Comparison of ENCODE assay signal across 16 cellular contexts in the genomic region with DNA sequence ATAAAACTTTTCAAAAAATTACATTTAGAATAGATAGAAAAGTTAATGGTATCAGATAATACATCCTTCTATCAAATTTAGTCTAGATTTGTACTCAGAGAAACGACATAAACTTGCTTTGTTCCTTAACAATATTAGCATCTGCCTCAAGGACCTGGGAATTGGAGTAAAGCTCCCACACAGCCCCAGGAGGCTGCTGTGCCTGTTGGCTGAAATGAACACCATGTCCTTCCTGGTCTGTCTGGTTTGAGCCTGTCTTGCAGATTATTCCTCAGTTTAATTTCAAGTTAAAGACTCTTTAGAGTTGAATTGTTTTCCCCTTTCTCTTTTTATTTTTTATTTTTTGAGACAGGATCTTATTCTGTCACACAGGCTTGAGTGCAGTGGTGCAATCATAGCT. TPM values are rescaled to one million over a fixed set of nuclear protein-coding genes. Genes with fewer than 3 reads are reported as not detected.
DNase-seq lines count a peak whose midpoint lies in the region; ATAC-seq, FAIRE-seq and TF ChIP-seq lines count a peak whose summit lies in the region.
"Had no signal": no experiment of that assay in that cellular context is flagged by ENCODE, and none has a peak within 500 bp of the region (broad histone marks: within the 10 kb centered on the region; RNA-seq: fewer than 3 reads in every experiment).

No MANE protein-coding gene starts in this region.

- H3K9me3 ChIP-seq in A549 (no peaks in the 10 kb centered on the region), SU-DHL-6 (ENCODE audit: insufficient read depth, low read length) (no peaks in the 10 kb centered on the region), mesenchymal stem cell (ENCODE audit: control insufficient read depth, low read length) (no peaks in the 10 kb centered on the region)

- H2BK15ac ChIP-seq in mesenchymal stem cell (ENCODE audit: low read depth, poor library complexity, severe bottlenecking) = no peak overlapping the region

- no peak overlapping the region for H3K4me3 ChIP-seq in A549
- no peak overlapping the region for H3K4me3 ChIP-seq in SU-DHL-6 (ENCODE audit: insufficient read depth, low read length, poor library complexity, severe bottlenecking)
- no peak overlapping the region for H3K4me3 ChIP-seq in mesenchymal stem cell (ENCODE audit: insufficient read depth in 1 of 2, low read depth in 1 of 2, low read length in 2 of 2)
- H3K4me3 ChIP-seq: BLaER1 treated with 17β-estradiol and CSF1 and Interleukin-3, amounts not matched to agents 10 nM and 100 nM; GM23248; SK-N-MC had no signal

- 0 out of 2 replicates have a peak, but pooled peaks cover 7% of the 10 kb centered on the region for H4K20me1 ChIP-seq in SU-DHL-6 (ENCODE audit: low read depth, low read length)

- no peaks in the 10 kb centered on the region for H3K27me3 ChIP-seq in SU-DHL-6 (ENCODE audit: low read length)
- no peaks in the 10 kb centered on the region for H3K27me3 ChIP-seq in mesenchymal stem cell (ENCODE audit: control insufficient read depth in 1 of 2, insufficient read depth in 1 of 2, low read length in 2 of 2)
- H3K27me3 ChIP-seq: BLaER1 treated with 17β-estradiol and CSF1 and Interleukin-3, amounts not matched to agents 10 nM and 100 nM had no signal

- CTCF ChIA-PET in A549 (lab: Yijun Ruan, JAX) = interaction anchor here (0.9 to 4.0 kb wide), 8 partner anchors 12 to 93 kb away, joined by 3 to 17 read pairs (median 3); no protein-coding TSS in a partner anchor

- H3K36me3 ChIP-seq in SU-DHL-6 (ENCODE audit: low read length) = no peaks in the 10 kb centered on the region
- peaks cover 0 to 3% of the 10 kb centered on the region in 2 experiments for H3K36me3 ChIP-seq in mesenchymal stem cell (ENCODE audit: control insufficient read depth in 1 of 2, insufficient read depth in 2 of 2, low read depth in 1 of 2, low read length in 2 of 2)

- no peak overlapping the region for H3K14ac ChIP-seq in mesenchymal stem cell (ENCODE audit: low read length in 2 of 2)

- H3K4me2 ChIP-seq in A549 (no peak overlapping the region), SU-DHL-6 (ENCODE audit: low read depth, low read length, poor library complexity, severe bottlenecking) (peak overlapping the region; percentile 10), mesenchymal stem cell (ENCODE audit: low read length, poor library complexity, severe bottlenecking) (no peak overlapping the region)
- H3K4me2 ChIP-seq: BLaER1 treated with 17β-estradiol and CSF1 and Interleukin-3, amounts not matched to agents 10 nM and 100 nM had no signal

- no peak overlapping the region for H3K18ac ChIP-seq in mesenchymal stem cell (ENCODE audit: low read depth in 1 of 2, low read length in 2 of 2)

- no peak overlapping the region for H2BK5ac ChIP-seq in mesenchymal stem cell (ENCODE audit: low read depth, low read length, poor library complexity, severe bottlenecking)

- H3K27ac ChIP-seq in A549 = no peak overlapping the region
- H3K27ac ChIP-seq in SU-DHL-6 (ENCODE audit: low read depth, low read length) = no peak overlapping the region
- no peak overlapping the region for H3K27ac ChIP-seq in mesenchymal stem cell (ENCODE audit: low read length, poor library complexity, severe bottlenecking)
- H3K27ac ChIP-seq: BLaER1 treated with 17β-estradiol and CSF1 and Interleukin-3, amounts not matched to agents 10 nM and 100 nM; GM23248; SK-N-MC had no signal

- H3K4ac ChIP-seq in mesenchymal stem cell (ENCODE audit: low read depth in 1 of 2, low read length in 2 of 2) = no peak overlapping the region

- no peaks in the 10 kb centered on the region for H3K4me1 ChIP-seq in A549
- H3K4me1 ChIP-seq in mesenchymal stem cell (ENCODE audit: control insufficient read depth, insufficient read depth, low read depth, low read length) = no peaks in the 10 kb centered on the region

- no peak overlapping the region for H4K8ac ChIP-seq in mesenchymal stem cell (ENCODE audit: low read length)

- no peaks in the 10 kb centered on the region for H3K9me2 ChIP-seq in SU-DHL-6 (replicated peaks; ENCODE audit: insufficient read depth, low read length)

- FAIRE-seq in A549 (lab: Jason Lieb, UNC) = no peak
- FAIRE-seq: GM18507, GM19239, HTR-8/SVneo had no signal

- ATAC-seq in A549 (peak; percentile 39 to 63; a peak in 2 of 6 replicates), GM19463 (IDR thresholded peaks at IDR 0.05; ENCODE audit: unreplicated experiment) (no peak)

- H3K9ac ChIP-seq in SU-DHL-6 (ENCODE audit: low read length) (no peak overlapping the region), mesenchymal stem cell (ENCODE audit: low read length) (peak overlapping the region; percentile 42)
- H3K9ac ChIP-seq: BLaER1 treated with 17β-estradiol and CSF1 and Interleukin-3, amounts not matched to agents 10 nM and 100 nM; GM23248 had no signal

- TF ChIP-seq RAD21 in A549 (conservative IDR thresholded peaks at IDR 0.05 in 1 of 2, IDR thresholded peaks at IDR 0.05 in 1 of 2) = no peak

- POLR2A ChIA-PET in A549 (lab: Yijun Ruan, JAX) = interaction anchor here (0.6 to 1.8 kb wide), 2 partner anchors 8 to 50 kb away, joined by 3 to 20 read pairs; no protein-coding TSS in a partner anchor

- H2BK120ac ChIP-seq in mesenchymal stem cell (ENCODE audit: low read depth, low read length) = no peak overlapping the region

- H2AK5ac ChIP-seq in mesenchymal stem cell (ENCODE audit: low read length, severe bottlenecking) = no peak overlapping the region

- DNase-seq in NCI-H2107 treated with DMSO at 0.1 percent for 48 hours (lab: John Stamatoyannopoulos, UW; ENCODE audit: unreplicated experiment) (peak; percentile 2), NCI-H2107 (lab: John Stamatoyannopoulos, UW) (no peak), A549 (ENCODE audit: low read depth in 1 of 2, low spot score in 1 of 2) (no peak), mesenchymal stem cell (no peak), midbrain (lab: John Stamatoyannopoulos, UW) (no peak), NCI-H1930 (lab: John Stamatoyannopoulos, UW) (no peak)
- DNase-seq: 8988T, NCI-H524 treated with DMSO at 0.1 percent for 48 hours had no signal

- H3K79me2 ChIP-seq in SU-DHL-6 (ENCODE audit: insufficient read depth, low read length) = peaks cover 65% of the 10 kb centered on the region

- H3K23ac ChIP-seq in mesenchymal stem cell (ENCODE audit: low read length in 2 of 2) = no peak overlapping the region

- no peak for TF ChIP-seq POLR2A in A549 (IDR thresholded peaks at IDR 0.05; ENCODE audit: low read length)

- no peak for TF ChIP-seq CTCF in A549 (IDR thresholded peaks at IDR 0.05)
- TF ChIP-seq CTCF in SU-DHL-6 (IDR thresholded peaks at IDR 0.05; ENCODE audit: insufficient read depth, low read length, poor library complexity, severe bottlenecking) = no peak

- TF ChIP-seq EP300 in A549 (IDR thresholded peaks at IDR 0.05) = no peak

- H2BK12ac ChIP-seq in mesenchymal stem cell (ENCODE audit: low read length in 2 of 2) = no peak overlapping the region

- H3K79me1 ChIP-seq in mesenchymal stem cell (replicated peaks; ENCODE audit: low read length, poor library complexity, severe bottlenecking) = peaks cover 22% of the 10 kb centered on the region

- 3% methylated on average over 1 of the region's 1 CpG for WGBS in A549 (ENCODE audit: missing lambda C conversion rate)
- WGBS in mesenchymal stem cell = 23% methylated on average over 1 of the region's 1 CpG

- 0 out of 2 replicates have a peak, but pooled peaks cover 4% of the 10 kb centered on the region for H3F3A ChIP-seq in SU-DHL-6 (ENCODE audit: insufficient read depth)

- H4K91ac ChIP-seq in mesenchymal stem cell (ENCODE audit: low read length) = no peak overlapping the region

- H2AFZ ChIP-seq in SU-DHL-6 (ENCODE audit: low read depth, low read length, severe bottlenecking) (no peak overlapping the region), mesenchymal stem cell (ENCODE audit: low read depth, low read length) (no peak overlapping the region)

TF ChIP-seq in A549, 52 proteins besides CTCF, POLR2A, EP300 and RAD21 (continues in another document):
- TF ChIP-seq EHF (CRISPR knock-in tag; IDR thresholded peaks at IDR 0.05) = no peak
- no peak for TF ChIP-seq JUN (IDR thresholded peaks at IDR 0.05)
- no peak for TF ChIP-seq HDAC2 (IDR thresholded peaks at IDR 0.05)
- TF ChIP-seq HMGXB4 (CRISPR knock-in tag; IDR thresholded peaks at IDR 0.05; ENCODE audit: borderline replicate concordance) = no peak
- TF ChIP-seq JUNB (IDR thresholded peaks at IDR 0.05) = no peak
- no peak for TF ChIP-seq MAZ (IDR thresholded peaks at IDR 0.05; ENCODE audit: borderline replicate concordance, low read depth, low read length)
- no peak for TF ChIP-seq EHMT2 (IDR thresholded peaks at IDR 0.05; ENCODE audit: low read depth)
- TF ChIP-seq RFX5 (IDR thresholded peaks at IDR 0.05) = no peak
- no peak for TF ChIP-seq ESRRA (IDR thresholded peaks at IDR 0.05; ENCODE audit: borderline replicate concordance, low read length)
- TF ChIP-seq GATA3 (IDR thresholded peaks at IDR 0.05; ENCODE audit: borderline replicate concordance) = no peak
- TF ChIP-seq ZC3H11A (IDR thresholded peaks at IDR 0.05) = no peak

RNA-seq across cellular contexts. Expression of gene GNB5, which starts 19.4 kb away (rescaled TPM):
- 67.5 and 72.0 TPM in 2 replicates for polyA plus RNA-seq in A549 (2011; rRNA removed)
- 57.2 and 60.2 TPM in 2 replicates for polyA plus RNA-seq in A549 (2012; cell fraction: cytosol; rRNA removed)
- 30.1 and 35.9 TPM in 2 replicates for polyA plus RNA-seq in A549 (2012; cell fraction: nucleus; rRNA removed)
- 53.6 to 65.9 TPM (median 57.2 TPM) in 3 replicates for polyA plus RNA-seq in A549 (2017; fragmentation: RNase III; extraction: RNeasy Plus Mini Kit Qiagen cat#74134 plus additional on column Dnase treatment)
- polyA minus RNA-seq in A549 (2011; rRNA and poly(A)+ RNA removed) = 47.8 and 50.6 TPM in 2 replicates
- polyA plus RNA-seq in mesenchymal stem cell (2013, experiment 1 of 2) = 15.8 TPM
- polyA plus RNA-seq in mesenchymal stem cell (2013, experiment 2 of 2) = 15.7 TPM

RNA-seq across cellular contexts. Expression of gene BCL2L10, which starts 59.2 kb away (rescaled TPM):
- polyA plus RNA-seq in A549 (2011; rRNA removed) (0.09 and 0.42 TPM in 2 replicates), A549 (2017; fragmentation: RNase III; extraction: RNeasy Plus Mini Kit Qiagen cat#74134 plus additional on column Dnase treatment) (0.06 to 0.08 TPM (median 0.07 TPM) in 3 replicates)
- 0.06 TPM in 1 of 2 replicates, not detected in the other for polyA plus RNA-seq in A549 (2012; cell fraction: cytosol; rRNA removed)
- polyA plus RNA-seq in A549 (2012; cell fraction: nucleus; rRNA removed) = 0.19 and 0.27 TPM in 2 replicates
- polyA minus RNA-seq in A549 (2011; rRNA and poly(A)+ RNA removed) = not detected in 2 replicates
- polyA plus RNA-seq in mesenchymal stem cell (2013, experiment 1 of 2) = 0.06 TPM
- not detected for polyA plus RNA-seq in mesenchymal stem cell (2013, experiment 2 of 2)
- polyA plus RNA-seq: GM23248 had no signal
